ENCODE assay signal across 40 cellular contexts in the genomic region with DNA sequence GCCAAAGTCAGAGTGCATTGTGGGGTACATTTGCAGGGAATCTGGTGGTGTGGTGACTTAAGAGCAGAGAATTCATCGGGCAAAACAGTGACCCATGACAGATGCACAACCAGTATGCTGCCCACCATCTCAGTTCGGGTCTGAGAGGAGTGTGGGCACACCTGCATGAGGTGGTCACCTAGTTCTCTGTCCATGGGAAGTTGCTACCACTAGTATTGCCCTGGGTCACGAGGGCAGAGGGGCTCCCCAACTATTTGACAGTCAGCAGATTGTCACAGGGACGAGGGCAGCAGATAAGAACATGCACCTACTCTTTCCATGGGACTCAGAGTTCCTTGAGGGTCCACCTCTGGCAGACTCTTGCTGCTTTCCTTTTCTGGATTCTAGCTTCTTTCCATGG.
"Had no signal": no experiment of that assay in that cellular context is flagged by ENCODE, and none has a peak within 500 bp of the region (broad histone marks: within the 10 kb centered on the region; RNA-seq: fewer than 3 reads in every experiment).

No MANE protein-coding gene starts in this region.

- H3K4me3 ChIP-seq: adrenal gland, ascending aorta, body of pancreas, breast epithelium, cardiac muscle cell had no signal

- H3K9me3 Mint-ChIP-seq: activated naive CD4-positive, alpha-beta T cell treated with anti-CD3 and anti-CD28 coated beads for 36 hours; activated naive CD4-positive, alpha-beta T cell treated with anti-CD3 and anti-CD28 coated beads, Interleukin-2, amount 10 ng/mL, durations not matched to agents 7 days and 5 days; activated naive CD4-positive, alpha-beta T cell treated with anti-CD3 and anti-CD28 coated beads, Interleukin-2, amount 50 U/mL, for 24 hours; activated naive CD4-positive, alpha-beta T cell treated with anti-CD3 and anti-CD28 coated beads, Interleukin-2, amount 50 U/mL, for 72 hours; activated naive CD8-positive, alpha-beta T cell treated with anti-CD3 and anti-CD28 coated beads for 36 hours; activated naive CD8-positive, alpha-beta T cell treated with anti-CD3 and anti-CD28 coated beads, Interleukin-2, amount 10 ng/mL, durations not matched to agents 7 days and 5 days; activated naive CD8-positive, alpha-beta T cell treated with anti-CD3 and anti-CD28 coated beads, Interleukin-2, amount 50 U/mL, for 24 hours; activated T-cell treated with anti-CD3 and anti-CD28 coated beads, Interleukin-2, amount 50 U/mL, for 24 hours; activated T-cell treated with anti-CD3 and anti-CD28 coated beads, Interleukin-2, amount 50 U/mL, for 4 hours; activated T-cell treated with anti-CD3 and anti-CD28 coated beads, Interleukin-2, amount 50 U/mL, for 72 hours; activated T-helper 1 cell treated with anti-CD3 and anti-CD28 coated beads, Interleukin-12 subunit alpha, Interleukin-12 subunit beta, Interleukin-2, Interleukin-4 antibody, amounts not matched to agents 30 ng/mL and 10 ng/mL and 1 ng/mL, durations not matched to agents 14 hours and 24 hours and 36 hours; activated T-helper 17 cell treated with anti-CD3 and anti-CD28 coated beads, Interleukin-2, amount 50 U/mL, for 72 hours; activated T-helper 2 cell treated with anti-CD3 and anti-CD28 coated beads, Interferon-gamma antibody, Interleukin-2, Interleukin-4, amounts not matched to agents 10 μg/mL and 5 μg/mL and 100 μg/mL, durations not matched to agents 14 hours and 24 hours and 36 hours; central memory CD8-positive, alpha-beta T cell had no signal

- H3K4me1 ChIP-seq: adrenal gland, ascending aorta, body of pancreas, breast epithelium had no signal

- DNase-seq: activated effector memory CD4-positive, alpha-beta T cell treated with anti-CD3 and anti-CD28 coated beads, Interleukin-2, amount 50 U/mL, for 16 hours; activated effector memory CD4-positive, alpha-beta T cell treated with Interleukin-2 at 50 U/mL for 16 hours; activated gamma-delta T cell; activated gamma-delta T cell treated with Interleukin-2 at 50 U/mL for 16 hours; activated naive CD4-positive, alpha-beta T cell; activated naive CD4-positive, alpha-beta T cell treated with anti-CD3 and anti-CD28 coated beads for 36 hours; activated naive CD4-positive, alpha-beta T cell treated with anti-CD3 and anti-CD28 coated beads, Interleukin-2, amount 10 ng/mL, durations not matched to agents 7 days and 5 days; activated naive CD4-positive, alpha-beta T cell treated with anti-CD3 and anti-CD28 coated beads, Interleukin-2, amount 50 U/mL, for 16 hours; activated naive CD4-positive, alpha-beta T cell treated with Interleukin-2 at 50 U/mL for 16 hours; activated naive CD8-positive, alpha-beta T cell treated with anti-CD3 and anti-CD28 coated beads for 36 hours; activated naive CD8-positive, alpha-beta T cell treated with anti-CD3 and anti-CD28 coated beads, Interleukin-2, amount 10 ng/mL, durations not matched to agents 7 days and 5 days; activated naive CD8-positive, alpha-beta T cell treated with anti-CD3 and anti-CD28 coated beads, Interleukin-2, amount 50 U/mL, for 24 hours; activated T-cell treated with anti-CD3 and anti-CD28 coated beads, Interleukin-2, amount 50 U/mL, for 1 hour; activated T-cell treated with anti-CD3 and anti-CD28 coated beads, Interleukin-2, amount 50 U/mL, for 24 hours; activated T-cell treated with anti-CD3 and anti-CD28 coated beads, Interleukin-2, amount 50 U/mL, for 4 hours; activated T-cell treated with anti-CD3 and anti-CD28 coated beads, Interleukin-2, amount 50 U/mL, for 48 hours; activated T-cell treated with anti-CD3 and anti-CD28 coated beads, Interleukin-2, amount 50 U/mL, for 72 hours; adrenal gland; amniotic stem cell; amygdala; anterior cingulate cortex; aorta; body of pancreas; brain microvascular endothelial cell; caudate nucleus; central memory CD4-positive, alpha-beta T cell; cerebellar nuclear complex had no signal

- ATAC-seq: activated naive CD4-positive, alpha-beta T cell treated with anti-CD3 and anti-CD28 coated beads, Interleukin-2, amount 50 U/mL, for 72 hours; activated naive CD8-positive, alpha-beta T cell treated with anti-CD3 and anti-CD28 coated beads, Interleukin-2, amount 50 U/mL, for 24 hours; activated T-cell treated with anti-CD3 and anti-CD28 coated beads, Interleukin-2, amount 50 U/mL, for 4 hours; activated T-cell treated with anti-CD3 and anti-CD28 coated beads, Interleukin-2, amount 50 U/mL, for 72 hours; activated T-helper 17 cell treated with anti-CD3 and anti-CD28 coated beads, Interleukin-2, amount 50 U/mL, for 72 hours; body of pancreas had no signal

- H3K27me3 Mint-ChIP-seq: activated naive CD4-positive, alpha-beta T cell treated with anti-CD3 and anti-CD28 coated beads, Interleukin-2, amount 10 ng/mL, durations not matched to agents 7 days and 5 days; activated naive CD4-positive, alpha-beta T cell treated with anti-CD3 and anti-CD28 coated beads, Interleukin-2, amount 50 U/mL, for 24 hours; activated naive CD8-positive, alpha-beta T cell; activated naive CD8-positive, alpha-beta T cell treated with anti-CD3 and anti-CD28 coated beads for 36 hours; activated naive CD8-positive, alpha-beta T cell treated with anti-CD3 and anti-CD28 coated beads, Interleukin-2, amount 10 ng/mL, durations not matched to agents 7 days and 5 days; activated naive CD8-positive, alpha-beta T cell treated with anti-CD3 and anti-CD28 coated beads, Interleukin-2, amount 50 U/mL, for 24 hours; activated T-helper 17 cell treated with anti-CD3 and anti-CD28 coated beads, Interleukin-2, amount 50 U/mL, for 72 hours; brain; central memory CD8-positive, alpha-beta T cell had no signal

- H3K27ac Mint-ChIP-seq: activated naive CD4-positive, alpha-beta T cell treated with anti-CD3 and anti-CD28 coated beads for 36 hours; activated naive CD4-positive, alpha-beta T cell treated with anti-CD3 and anti-CD28 coated beads, Interleukin-2, amount 10 ng/mL, durations not matched to agents 7 days and 5 days; activated naive CD4-positive, alpha-beta T cell treated with anti-CD3 and anti-CD28 coated beads, Interleukin-2, amount 50 U/mL, for 24 hours; activated naive CD4-positive, alpha-beta T cell treated with anti-CD3 and anti-CD28 coated beads, Interleukin-2, amount 50 U/mL, for 72 hours; activated naive CD8-positive, alpha-beta T cell; activated naive CD8-positive, alpha-beta T cell treated with anti-CD3 and anti-CD28 coated beads for 36 hours; activated naive CD8-positive, alpha-beta T cell treated with anti-CD3 and anti-CD28 coated beads, Interleukin-2, amount 10 ng/mL, durations not matched to agents 7 days and 5 days; activated naive CD8-positive, alpha-beta T cell treated with anti-CD3 and anti-CD28 coated beads, Interleukin-2, amount 50 U/mL, for 24 hours; activated T-cell treated with anti-CD3 and anti-CD28 coated beads, Interleukin-2, amount 50 U/mL, for 24 hours; activated T-cell treated with anti-CD3 and anti-CD28 coated beads, Interleukin-2, amount 50 U/mL, for 72 hours; activated T-helper 1 cell treated with anti-CD3 and anti-CD28 coated beads, Interleukin-12 subunit alpha, Interleukin-12 subunit beta, Interleukin-2, Interleukin-4 antibody, amounts not matched to agents 30 ng/mL and 10 ng/mL and 1 ng/mL, durations not matched to agents 14 hours and 24 hours and 36 hours; activated T-helper 17 cell treated with anti-CD3 and anti-CD28 coated beads, Interleukin-2, amount 50 U/mL, for 72 hours; activated T-helper 2 cell treated with anti-CD3 and anti-CD28 coated beads, Interferon-gamma antibody, Interleukin-2, Interleukin-4, amounts not matched to agents 10 μg/mL and 5 μg/mL and 100 μg/mL, durations not matched to agents 14 hours and 24 hours and 36 hours; brain had no signal

- H3K27me3 ChIP-seq: ascending aorta, body of pancreas, brain microvascular endothelial cell, cardiac muscle cell had no signal

- H3K4me1 Mint-ChIP-seq: activated naive CD4-positive, alpha-beta T cell treated with anti-CD3 and anti-CD28 coated beads, Interleukin-2, amount 10 ng/mL, durations not matched to agents 7 days and 5 days; brain; central memory CD8-positive, alpha-beta T cell had no signal

- H3K9me3 ChIP-seq: adrenal gland, body of pancreas, breast epithelium had no signal

- FAIRE-seq: astrocyte, bronchial epithelial cell had no signal

- H3K27ac ChIP-seq: adrenal gland, ascending aorta, body of pancreas, brain microvascular endothelial cell, breast epithelium, cardiac muscle cell had no signal

- H3K36me3 ChIP-seq: adrenal gland, ascending aorta, brain microvascular endothelial cell, breast epithelium, cardiac muscle cell had no signal

- H3K36me3 Mint-ChIP-seq: activated naive CD4-positive, alpha-beta T cell treated with anti-CD3 and anti-CD28 coated beads, Interleukin-2, amount 10 ng/mL, durations not matched to agents 7 days and 5 days; activated naive CD4-positive, alpha-beta T cell treated with anti-CD3 and anti-CD28 coated beads, Interleukin-2, amount 50 U/mL, for 72 hours; activated naive CD8-positive, alpha-beta T cell; activated naive CD8-positive, alpha-beta T cell treated with anti-CD3 and anti-CD28 coated beads, Interleukin-2, amount 10 ng/mL, durations not matched to agents 7 days and 5 days; brain had no signal

- H3K4me3 Mint-ChIP-seq: activated naive CD4-positive, alpha-beta T cell treated with anti-CD3 and anti-CD28 coated beads for 36 hours; activated naive CD4-positive, alpha-beta T cell treated with anti-CD3 and anti-CD28 coated beads, Interleukin-2, amount 10 ng/mL, durations not matched to agents 7 days and 5 days; activated naive CD4-positive, alpha-beta T cell treated with anti-CD3 and anti-CD28 coated beads, Interleukin-2, amount 50 U/mL, for 24 hours; activated naive CD8-positive, alpha-beta T cell; activated naive CD8-positive, alpha-beta T cell treated with anti-CD3 and anti-CD28 coated beads for 36 hours; activated naive CD8-positive, alpha-beta T cell treated with anti-CD3 and anti-CD28 coated beads, Interleukin-2, amount 10 ng/mL, durations not matched to agents 7 days and 5 days; activated naive CD8-positive, alpha-beta T cell treated with anti-CD3 and anti-CD28 coated beads, Interleukin-2, amount 50 U/mL, for 24 hours; activated T-cell treated with anti-CD3 and anti-CD28 coated beads, Interleukin-2, amount 50 U/mL, for 24 hours; activated T-cell treated with anti-CD3 and anti-CD28 coated beads, Interleukin-2, amount 50 U/mL, for 4 hours; activated T-cell treated with anti-CD3 and anti-CD28 coated beads, Interleukin-2, amount 50 U/mL, for 72 hours; activated T-helper 1 cell treated with anti-CD3 and anti-CD28 coated beads, Interleukin-12 subunit alpha, Interleukin-12 subunit beta, Interleukin-2, Interleukin-4 antibody, amounts not matched to agents 30 ng/mL and 10 ng/mL and 1 ng/mL, durations not matched to agents 14 hours and 24 hours and 36 hours; activated T-helper 17 cell treated with anti-CD3 and anti-CD28 coated beads, Interleukin-2, amount 50 U/mL, for 72 hours; brain; central memory CD8-positive, alpha-beta T cell had no signal
